Comparison of ENCODE assay signal across 12 cellular contexts in genomic region chr9:109537288-109537687, GRCh38.
"Had no signal": no experiment of that assay in that cellular context is flagged by ENCODE, and none has a peak within 500 bp of the region (broad histone marks: within the 10 kb centered on the region; RNA-seq: fewer than 3 reads in every experiment).

No MANE protein-coding gene starts in this region.

- DNase-seq: activated CD4-positive, alpha-beta T cell treated with anti-CD3 and anti-CD28 coated beads, Interleukin-2, amount 50 U/mL, for 4 hours; activated CD8-positive, alpha-beta memory T cell treated with anti-CD3 and anti-CD28 coated beads, Interleukin-2, amount 10 ng/mL, durations not matched to agents 7 days and 5 days; activated gamma-delta T cell; activated T-cell treated with anti-CD3 and anti-CD28 coated beads, Interleukin-2, amount 50 U/mL, for 24 hours; dorsolateral prefrontal cortex; left ventricle myocardium superior; stimulated activated CD4-positive, alpha-beta T cell treated with anti-CD3 and anti-CD28 coated beads, Interleukin-15, amount 100 ng/mL, for 24 hours; stimulated activated CD4-positive, alpha-beta T cell treated with anti-CD3 and anti-CD28 coated beads, Interleukin-4, amount 100 ng/mL, for 24 hours; stimulated activated naive CD8-positive, alpha-beta T cell treated with anti-CD3 and anti-CD28 coated beads, Interleukin-15, amount 100 ng/mL, for 72 hours had no signal

- H3K9me3 Mint-ChIP-seq: activated T-cell treated with anti-CD3 and anti-CD28 coated beads, Interleukin-2, amount 50 U/mL, for 24 hours had no signal

- H3K9me3 ChIP-seq: thoracic aorta had no signal

- H3K4me2 ChIP-seq: hepatocyte had no signal

- H3K36me3 ChIP-seq: thoracic aorta had no signal

- H3K27ac Mint-ChIP-seq: activated CD8-positive, alpha-beta memory T cell treated with anti-CD3 and anti-CD28 coated beads, Interleukin-2, amount 10 ng/mL, durations not matched to agents 7 days and 5 days; activated naive CD8-positive, alpha-beta T cell; activated T-cell treated with anti-CD3 and anti-CD28 coated beads, Interleukin-2, amount 50 U/mL, for 24 hours; stimulated activated naive CD8-positive, alpha-beta T cell treated with anti-CD3 and anti-CD28 coated beads, Interleukin-15, amount 100 ng/mL, for 72 hours had no signal

- H3K79me2 ChIP-seq: hepatocyte had no signal

- H2AFZ ChIP-seq: hepatocyte had no signal

- H3K4me1 Mint-ChIP-seq: activated CD8-positive, alpha-beta memory T cell treated with anti-CD3 and anti-CD28 coated beads, Interleukin-2, amount 10 ng/mL, durations not matched to agents 7 days and 5 days; stimulated activated naive CD8-positive, alpha-beta T cell treated with anti-CD3 and anti-CD28 coated beads, Interleukin-15, amount 100 ng/mL, for 72 hours had no signal

- H3K27ac ChIP-seq: dorsolateral prefrontal cortex, hepatocyte, thoracic aorta had no signal

- H3K4me3 ChIP-seq: dorsolateral prefrontal cortex, hepatocyte, thoracic aorta had no signal

- H3K4me3 Mint-ChIP-seq: activated CD8-positive, alpha-beta memory T cell treated with anti-CD3 and anti-CD28 coated beads, Interleukin-2, amount 10 ng/mL, durations not matched to agents 7 days and 5 days; activated naive CD8-positive, alpha-beta T cell; activated T-cell treated with anti-CD3 and anti-CD28 coated beads, Interleukin-2, amount 50 U/mL, for 24 hours; stimulated activated naive CD8-positive, alpha-beta T cell treated with anti-CD3 and anti-CD28 coated beads, Interleukin-15, amount 100 ng/mL, for 72 hours had no signal

- H3K36me3 Mint-ChIP-seq: activated CD8-positive, alpha-beta memory T cell treated with anti-CD3 and anti-CD28 coated beads, Interleukin-2, amount 10 ng/mL, durations not matched to agents 7 days and 5 days; activated naive CD8-positive, alpha-beta T cell had no signal
